ENCODE assay signal across 25 cellular contexts in the genomic region with DNA sequence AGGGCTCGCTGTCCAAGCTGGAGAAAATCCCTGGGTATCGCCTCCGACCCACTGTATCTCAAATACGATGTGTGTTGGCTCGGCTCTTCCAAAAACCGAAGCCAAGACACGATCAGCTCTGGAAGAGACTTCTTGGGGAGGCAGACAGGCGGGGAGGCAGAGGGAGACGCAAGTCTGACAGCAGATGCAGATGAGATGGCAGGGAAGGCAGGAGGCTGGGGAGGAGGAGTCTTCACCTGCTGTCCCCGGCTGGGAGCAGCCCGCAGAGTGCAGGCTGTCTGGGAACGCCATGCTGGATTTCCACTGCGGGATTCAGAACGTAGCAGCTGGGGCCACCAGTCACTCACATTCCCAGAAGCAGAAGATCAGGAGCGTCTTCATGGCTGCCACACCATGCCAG.
"Had no signal": no experiment of that assay in that cellular context is flagged by ENCODE, and none has a peak within 500 bp of the region (broad histone marks: within the 10 kb centered on the region; RNA-seq: fewer than 3 reads in every experiment).

No MANE protein-coding gene starts in this region.

- H3K4me3 Mint-ChIP-seq: activated CD4-positive, alpha-beta memory T cell treated with anti-CD3 and anti-CD28 coated beads for 36 hours; activated CD4-positive, alpha-beta T cell treated with anti-CD3 and anti-CD28 coated beads, Interleukin-2, amount 10 ng/mL, durations not matched to agents 24 days and 14 days; activated T-helper 1 cell treated with anti-CD3 and anti-CD28 coated beads, Interleukin-12 subunit alpha, Interleukin-12 subunit beta, Interleukin-2, Interleukin-4 antibody, amounts not matched to agents 30 ng/mL and 10 ng/mL and 1 ng/mL, durations not matched to agents 14 hours and 24 hours and 36 hours; nephron progenitor cell; T-helper 1 cell treated with Interleukin-12 subunit alpha and Interleukin-12 subunit beta and Interleukin-4 antibody, amounts not matched to agents 30 μg/mL and 1 μg/mL, for 36 hours had no signal

- H3K36me3 Mint-ChIP-seq: activated CD4-positive, alpha-beta memory T cell treated with anti-CD3 and anti-CD28 coated beads for 36 hours; activated naive CD4-positive, alpha-beta T cell treated with anti-CD3 and anti-CD28 coated beads, Interleukin-2, amount 50 U/mL, for 72 hours had no signal

- H3K9me3 ChIP-seq: colonic mucosa, lower lobe of right lung, ovary, sigmoid colon, SK-N-SH had no signal

- H3K4me3 ChIP-seq: colonic mucosa, heart right ventricle, lower lobe of right lung, ovary, sigmoid colon, tibial nerve had no signal

- H3K4me1 ChIP-seq: colonic mucosa had no signal

- H3K27ac ChIP-seq: colonic mucosa, lower lobe of right lung, ovary, sigmoid colon, tibial nerve, VCaP had no signal

- H3K4me1 Mint-ChIP-seq: activated CD4-positive, alpha-beta T cell treated with anti-CD3 and anti-CD28 coated beads, Interleukin-2, amount 10 ng/mL, durations not matched to agents 24 days and 14 days had no signal

- ATAC-seq: activated naive CD4-positive, alpha-beta T cell treated with anti-CD3 and anti-CD28 coated beads, Interleukin-2, amount 50 U/mL, for 72 hours; lower lobe of right lung had no signal

- H3K27me3 ChIP-seq: colonic mucosa, heart right ventricle, ovary, sigmoid colon, tibial nerve had no signal

- H3K36me3 ChIP-seq: colonic mucosa, ovary had no signal

- H3K27ac Mint-ChIP-seq: activated CD4-positive, alpha-beta memory T cell treated with anti-CD3 and anti-CD28 coated beads for 36 hours; activated CD4-positive, alpha-beta T cell treated with anti-CD3 and anti-CD28 coated beads, Interleukin-2, amount 10 ng/mL, durations not matched to agents 24 days and 14 days; activated naive CD4-positive, alpha-beta T cell treated with anti-CD3 and anti-CD28 coated beads, Interleukin-2, amount 50 U/mL, for 72 hours; activated T-helper 1 cell treated with anti-CD3 and anti-CD28 coated beads, Interleukin-12 subunit alpha, Interleukin-12 subunit beta, Interleukin-2, Interleukin-4 antibody, amounts not matched to agents 30 ng/mL and 10 ng/mL and 1 ng/mL, durations not matched to agents 14 hours and 24 hours and 36 hours; nephron progenitor cell; progenitor cell of endocrine pancreas; T-helper 1 cell treated with Interleukin-12 subunit alpha and Interleukin-12 subunit beta and Interleukin-4 antibody, amounts not matched to agents 30 μg/mL and 1 μg/mL, for 36 hours had no signal

- DNase-seq: activated CD4-positive, alpha-beta memory T cell treated with anti-CD3 and anti-CD28 coated beads for 36 hours; activated CD4-positive, alpha-beta T cell treated with anti-CD3 and anti-CD28 coated beads, Interleukin-2, amount 10 ng/mL, durations not matched to agents 24 days and 14 days; activated CD4-positive, CD25-positive, alpha-beta regulatory T cell treated with anti-CD3 and anti-CD28 coated beads, Interleukin-2, amount 50 U/mL, for 72 hours; activated CD8-positive, alpha-beta memory T cell treated with anti-CD3 and anti-CD28 coated beads, Interleukin-2, amount 50 U/mL, for 4 hours; activated gamma-delta T cell treated with Interleukin-2 at 50 U/mL for 16 hours; activated T-cell treated with anti-CD3 and anti-CD28 coated beads, Interleukin-2, amount 50 U/mL, for 1 hour; colonic mucosa; effector CD8-positive, alpha-beta T cell; heart right ventricle; lower lobe of right lung; mesenchymal stem cell; nephron progenitor cell; retina; sigmoid colon; SK-N-SH; stimulated activated naive CD4-positive, alpha-beta T cell treated with Interleukin-2 at 50 U/mL for 16 hours; SW 1271; T-helper 9 cell had no signal

- H3K9me3 Mint-ChIP-seq: activated CD4-positive, alpha-beta T cell treated with anti-CD3 and anti-CD28 coated beads, Interleukin-2, amount 10 ng/mL, durations not matched to agents 24 days and 14 days; activated naive CD4-positive, alpha-beta T cell treated with anti-CD3 and anti-CD28 coated beads, Interleukin-2, amount 50 U/mL, for 72 hours; activated T-helper 1 cell treated with anti-CD3 and anti-CD28 coated beads, Interleukin-12 subunit alpha, Interleukin-12 subunit beta, Interleukin-2, Interleukin-4 antibody, amounts not matched to agents 30 ng/mL and 10 ng/mL and 1 ng/mL, durations not matched to agents 14 hours and 24 hours and 36 hours; T-helper 1 cell treated with Interleukin-12 subunit alpha and Interleukin-12 subunit beta and Interleukin-4 antibody, amounts not matched to agents 30 μg/mL and 1 μg/mL, for 36 hours had no signal

- H3K27me3 Mint-ChIP-seq: activated CD4-positive, alpha-beta T cell treated with anti-CD3 and anti-CD28 coated beads, Interleukin-2, amount 10 ng/mL, durations not matched to agents 24 days and 14 days; progenitor cell of endocrine pancreas had no signal
